Comparison of ENCODE assay signal across 9 cellular contexts in genomic region chr6:29005183-29005885, GRCh38. TPM values are rescaled to one million over a fixed set of nuclear protein-coding genes. Genes with fewer than 3 reads are reported as not detected.
DNase-seq lines count a peak whose midpoint lies in the region; ATAC-seq and TF ChIP-seq lines count a peak whose summit lies in the region.
"Had no signal": no experiment of that assay in that cellular context is flagged by ENCODE, and none has a peak within 500 bp of the region (broad histone marks: within the 10 kb centered on the region; RNA-seq: fewer than 3 reads in every experiment).

Gene ZNF311 (minus strand): TSS chr6:29005315. CDS start chr6:29003954, 1,361 bp downstream.

- DNase-seq in NCI-H526 treated with DMSO at 0.1 percent for 48 hours (lab: John Stamatoyannopoulos, UW) = peak; percentile 12
- DNase-seq in adipocyte (ENCODE audit: low read depth) = peak; percentile 62
- DNase-seq in left ventricle myocardium superior = peak; percentile 61
- DNase-seq in psoas muscle = peak; percentile 30 to 71
- no peak for DNase-seq in NCI-H2107 (lab: John Stamatoyannopoulos, UW)
- DNase-seq in NCI-H2029 treated with DMSO at 0.1 percent for 48 hours (lab: John Stamatoyannopoulos, UW) = no peak
- DNase-seq in activated CD4-positive, CD25-positive, alpha-beta regulatory T cell (lab: John Stamatoyannopoulos, UW) = no peak

- 6 to 8% (median 7%) methylated on average over 28 to 29 of the region's 29 CpGs for WGBS in psoas muscle, 3 donors

- H3K27me3 ChIP-seq in adipocyte (replicated peaks; ENCODE audit: control insufficient read depth, insufficient read depth, low read length) (no peaks in the 10 kb centered on the region), psoas muscle (ENCODE audit: insufficient read depth in 3 of 3, low read length in 2 of 3) (peaks cover 0 to 37% (median 0%) of the 10 kb centered on the region in 3 donors)

- peak within 1 kb of the TSS; percentile 93 for H3K4me3 ChIP-seq in adipocyte (ENCODE audit: low read length)
- peak within 1 kb of the TSS; percentile 66 for H3K4me3 ChIP-seq in psoas muscle

- no peaks in the 10 kb centered on the region for H3K4me1 ChIP-seq in ES-I3 (ENCODE audit: insufficient read depth, low read length)
- H3K4me1 ChIP-seq in adipocyte (ENCODE audit: control insufficient read depth, insufficient read depth, low read length) = peaks cover 10% of the 10 kb centered on the region
- no peaks in the 10 kb centered on the region for H3K4me1 ChIP-seq in psoas muscle

- intact Hi-C loops in left ventricle myocardium superior (cut with micrococcal nuclease) = no loop called here
- intact Hi-C loops in psoas muscle (cut with DNase I) = no loop called here

- peak within 1 kb of the TSS; percentile 92 for H3K9ac ChIP-seq in ES-I3 (ENCODE audit: low read depth, low read length)
- peak within 1 kb of the TSS; percentile 89 for H3K9ac ChIP-seq in adipocyte (ENCODE audit: low read length)

- H3K36me3 ChIP-seq in ES-I3 (ENCODE audit: insufficient read depth, low read length) (no peaks in the 10 kb centered on the region), adipocyte (ENCODE audit: control insufficient read depth, insufficient read depth, low read length, severe bottlenecking) (no peaks in the 10 kb centered on the region), psoas muscle (ENCODE audit: insufficient read depth in 1 of 2, low read depth in 1 of 2) (no peaks in the 10 kb centered on the region)

- no peak for TF ChIP-seq CTCF in psoas muscle (IDR thresholded peaks at IDR 0.05)

- H3K9me3 ChIP-seq in ES-I3 (ENCODE audit: control insufficient read depth, insufficient read depth, low read length) = no peaks in the 10 kb centered on the region
- H3K9me3 ChIP-seq in adipocyte (ENCODE audit: control insufficient read depth, low read length) = no peaks in the 10 kb centered on the region
- H3K9me3 ChIP-seq in psoas muscle = no peaks in the 10 kb centered on the region

- no peak within 1 kb of the TSS for H3K27ac ChIP-seq in psoas muscle

- ATAC-seq in left ventricle myocardium superior = peak; percentile 96
- peak in 3 of 4 donors; percentile 48 to 69 (median 56) for ATAC-seq in psoas muscle

RNA-seq across cellular contexts. Expression of gene ZNF311, which starts in this region (rescaled TPM):
- 0.30 TPM for total RNA-seq in left ventricle myocardium superior
- total RNA-seq in psoas muscle = under 1 TPM in 3 of 4 donors, not detected in 1; 0.13 to 0.36 (median 0.22) TPM
- under 1 TPM in 2 of 3 donors, not detected in 1; 0.09 to 0.10 TPM for polyA plus RNA-seq in psoas muscle
- total RNA-seq: SK-MEL-5 had no signal

Comparison
In these comparisons a context has a peak if more than half of its experiments do, and no peak if none do; other contexts are left out.
1. Peak in DNase-seq and ATAC-seq in left ventricle myocardium superior; RNA of the gene not detected or under 1 TPM.
2. Peak in DNase-seq, ATAC-seq and H3K4me3 ChIP-seq in psoas muscle; RNA of the gene not detected or under 1 TPM.
3. DNase-seq: peak in NCI-H526 treated with DMSO at 0.1 percent for 48 hours (single experiment) and adipocyte (single experiment); none in NCI-H2107 (single experiment), NCI-H2029 treated with DMSO at 0.1 percent for 48 hours (single experiment) and activated CD4-positive, CD25-positive, alpha-beta regulatory T cell (0 of 4).